In genomic region chr21:45430521-45431501, GRCh38 we compare ENCODE assay signal across 1 cellular context.
A peak's percentile ranks its signal among the peaks of the same experiment; 100 is the strongest.
TF ChIP-seq lines count a peak whose summit lies in the region.

No MANE protein-coding gene starts in this region.

TF ChIP-seq in K562, 482 proteins besides CTCF, POLR2A, EP300 and RAD21 (continued from another document):
- TF ChIP-seq, protein P1, sequence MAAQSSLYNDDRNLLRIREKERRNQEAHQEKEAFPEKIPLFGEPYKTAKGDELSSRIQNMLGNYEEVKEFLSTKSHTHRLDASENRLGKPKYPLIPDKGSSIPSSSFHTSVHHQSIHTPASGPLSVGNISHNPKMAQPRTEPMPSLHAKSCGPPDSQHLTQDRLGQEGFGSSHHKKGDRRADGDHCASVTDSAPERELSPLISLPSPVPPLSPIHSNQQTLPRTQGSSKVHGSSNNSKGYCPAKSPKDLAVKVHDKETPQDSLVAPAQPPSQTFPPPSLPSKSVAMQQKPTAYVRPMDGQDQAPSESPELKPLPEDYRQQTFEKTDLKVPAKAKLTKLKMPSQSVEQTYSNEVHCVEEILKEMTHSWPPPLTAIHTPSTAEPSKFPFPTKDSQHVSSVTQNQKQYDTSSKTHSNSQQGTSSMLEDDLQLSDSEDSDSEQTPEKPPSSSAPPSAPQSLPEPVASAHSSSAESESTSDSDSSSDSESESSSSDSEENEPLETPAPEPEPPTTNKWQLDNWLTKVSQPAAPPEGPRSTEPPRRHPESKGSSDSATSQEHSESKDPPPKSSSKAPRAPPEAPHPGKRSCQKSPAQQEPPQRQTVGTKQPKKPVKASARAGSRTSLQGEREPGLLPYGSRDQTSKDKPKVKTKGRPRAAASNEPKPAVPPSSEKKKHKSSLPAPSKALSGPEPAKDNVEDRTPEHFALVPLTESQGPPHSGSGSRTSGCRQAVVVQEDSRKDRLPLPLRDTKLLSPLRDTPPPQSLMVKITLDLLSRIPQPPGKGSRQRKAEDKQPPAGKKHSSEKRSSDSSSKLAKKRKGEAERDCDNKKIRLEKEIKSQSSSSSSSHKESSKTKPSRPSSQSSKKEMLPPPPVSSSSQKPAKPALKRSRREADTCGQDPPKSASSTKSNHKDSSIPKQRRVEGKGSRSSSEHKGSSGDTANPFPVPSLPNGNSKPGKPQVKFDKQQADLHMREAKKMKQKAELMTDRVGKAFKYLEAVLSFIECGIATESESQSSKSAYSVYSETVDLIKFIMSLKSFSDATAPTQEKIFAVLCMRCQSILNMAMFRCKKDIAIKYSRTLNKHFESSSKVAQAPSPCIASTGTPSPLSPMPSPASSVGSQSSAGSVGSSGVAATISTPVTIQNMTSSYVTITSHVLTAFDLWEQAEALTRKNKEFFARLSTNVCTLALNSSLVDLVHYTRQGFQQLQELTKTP (IDR thresholded peaks at IDR 0.05; ENCODE audit: low read depth in 1 of 2, partially characterized antibody in 2 of 2): no peak
- TF ChIP-seq ZFP36 (IDR thresholded peaks at IDR 0.05; ENCODE audit: low read depth, low read length, partially characterized antibody) (no peak), ZNF764 (CRISPR knock-in tag; IDR thresholded peaks at IDR 0.05; ENCODE audit: low read depth) (no peak), ZBTB7A (IDR thresholded peaks at IDR 0.05; ENCODE audit: borderline replicate concordance, control insufficient read depth, low read depth, low read length) (peak; percentile 15; the same call in 1 of the 2 replicates), EGR1 (conservative IDR thresholded peaks at IDR 0.05) (peak; percentile 83), CC2D1A (IDR thresholded peaks at IDR 0.05) (no peak), ELF1 (tag; IDR thresholded peaks at IDR 0.05) (no peak), HSF4 (CRISPR knock-in tag; IDR thresholded peaks at IDR 0.05; ENCODE audit: borderline replicate concordance) (no peak), ZNF175 (CRISPR knock-in tag; IDR thresholded peaks at IDR 0.05; ENCODE audit: low read depth) (no peak), SIX5 (IDR thresholded peaks at IDR 0.05; ENCODE audit: borderline replicate concordance in 1 of 2, insufficient read depth in 1 of 2, low read depth in 1 of 2, low read length in 2 of 2) (no peak), XRCC3 (IDR thresholded peaks at IDR 0.05) (no peak), ARHGAP35 (IDR thresholded peaks at IDR 0.05; ENCODE audit: partially characterized antibody) (no peak), DEAF1 (CRISPR knock-in tag; IDR thresholded peaks at IDR 0.05) (no peak), SLC30A9 (CRISPR knock-in tag; IDR thresholded peaks at IDR 0.05) (no peak), ZBTB43 (CRISPR knock-in tag; IDR thresholded peaks at IDR 0.05) (no peak), PURB (CRISPR knock-in tag; IDR thresholded peaks at IDR 0.05; ENCODE audit: low read depth) (no peak), KLF13 (tag; IDR thresholded peaks at IDR 0.05; ENCODE audit: borderline replicate concordance, low read depth) (no peak), ZNF124 (CRISPR knock-in tag; IDR thresholded peaks at IDR 0.05) (0 out of 2 replicates have a peak, but pooled peaks have one; percentile 20), MAFG (tag; conservative IDR thresholded peaks at IDR 0.05) (no peak), FOXA3 (CRISPR knock-in tag; conservative IDR thresholded peaks at IDR 0.05 in 1 of 2, IDR thresholded peaks at IDR 0.05 in 1 of 2) (0 out of 4 replicates have a peak, but pooled peaks of 1 of the 2 experiments have one; percentile 22), KHSRP (IDR thresholded peaks at IDR 0.05) (no peak), PTBP1 (IDR thresholded peaks at IDR 0.05; ENCODE audit: low read depth, low read length) (no peak), CREM (IDR thresholded peaks at IDR 0.05; ENCODE audit: low read depth) (no peak), NR1H2 (CRISPR knock-in tag; IDR thresholded peaks at IDR 0.05) (no peak), ZNF217 (CRISPR knock-in tag; IDR thresholded peaks at IDR 0.05) (no peak), JUNB (CRISPR knock-in tag; conservative IDR thresholded peaks at IDR 0.05) (no peak), TCFL5 (CRISPR knock-in tag; conservative IDR thresholded peaks at IDR 0.05) (no peak), ZNF133 (CRISPR knock-in tag; IDR thresholded peaks at IDR 0.05) (no peak), E2F1 (CRISPR knock-in tag; IDR thresholded peaks at IDR 0.05) (no peak), MYC (IDR thresholded peaks at IDR 0.05; ENCODE audit: low read depth, low read length) (no peak), MYC (CRISPR knock-in tag; IDR thresholded peaks at IDR 0.05; ENCODE audit: borderline replicate concordance, low read depth) (no peak)
- TF ChIP-seq, protein P2, sequence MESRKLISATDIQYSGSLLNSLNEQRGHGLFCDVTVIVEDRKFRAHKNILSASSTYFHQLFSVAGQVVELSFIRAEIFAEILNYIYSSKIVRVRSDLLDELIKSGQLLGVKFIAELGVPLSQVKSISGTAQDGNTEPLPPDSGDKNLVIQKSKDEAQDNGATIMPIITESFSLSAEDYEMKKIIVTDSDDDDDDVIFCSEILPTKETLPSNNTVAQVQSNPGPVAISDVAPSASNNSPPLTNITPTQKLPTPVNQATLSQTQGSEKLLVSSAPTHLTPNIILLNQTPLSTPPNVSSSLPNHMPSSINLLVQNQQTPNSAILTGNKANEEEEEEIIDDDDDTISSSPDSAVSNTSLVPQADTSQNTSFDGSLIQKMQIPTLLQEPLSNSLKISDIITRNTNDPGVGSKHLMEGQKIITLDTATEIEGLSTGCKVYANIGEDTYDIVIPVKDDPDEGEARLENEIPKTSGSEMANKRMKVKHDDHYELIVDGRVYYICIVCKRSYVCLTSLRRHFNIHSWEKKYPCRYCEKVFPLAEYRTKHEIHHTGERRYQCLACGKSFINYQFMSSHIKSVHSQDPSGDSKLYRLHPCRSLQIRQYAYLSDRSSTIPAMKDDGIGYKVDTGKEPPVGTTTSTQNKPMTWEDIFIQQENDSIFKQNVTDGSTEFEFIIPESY (CRISPR knock-in tag; IDR thresholded peaks at IDR 0.05): peak; percentile 94
- TF ChIP-seq, protein P3, sequence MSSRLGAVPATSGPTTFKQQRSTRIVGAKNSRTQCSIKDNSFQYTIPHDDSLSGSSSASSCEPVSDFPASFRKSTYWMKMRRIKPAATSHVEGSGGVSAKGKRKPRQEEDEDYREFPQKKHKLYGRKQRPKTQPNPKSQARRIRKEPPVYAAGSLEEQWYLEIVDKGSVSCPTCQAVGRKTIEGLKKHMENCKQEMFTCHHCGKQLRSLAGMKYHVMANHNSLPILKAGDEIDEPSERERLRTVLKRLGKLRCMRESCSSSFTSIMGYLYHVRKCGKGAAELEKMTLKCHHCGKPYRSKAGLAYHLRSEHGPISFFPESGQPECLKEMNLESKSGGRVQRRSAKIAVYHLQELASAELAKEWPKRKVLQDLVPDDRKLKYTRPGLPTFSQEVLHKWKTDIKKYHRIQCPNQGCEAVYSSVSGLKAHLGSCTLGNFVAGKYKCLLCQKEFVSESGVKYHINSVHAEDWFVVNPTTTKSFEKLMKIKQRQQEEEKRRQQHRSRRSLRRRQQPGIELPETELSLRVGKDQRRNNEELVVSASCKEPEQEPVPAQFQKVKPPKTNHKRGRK (tag; IDR thresholded peaks at IDR 0.05): no peak
